27 cellular contexts compared by ENCODE assay signal in the genomic region with DNA sequence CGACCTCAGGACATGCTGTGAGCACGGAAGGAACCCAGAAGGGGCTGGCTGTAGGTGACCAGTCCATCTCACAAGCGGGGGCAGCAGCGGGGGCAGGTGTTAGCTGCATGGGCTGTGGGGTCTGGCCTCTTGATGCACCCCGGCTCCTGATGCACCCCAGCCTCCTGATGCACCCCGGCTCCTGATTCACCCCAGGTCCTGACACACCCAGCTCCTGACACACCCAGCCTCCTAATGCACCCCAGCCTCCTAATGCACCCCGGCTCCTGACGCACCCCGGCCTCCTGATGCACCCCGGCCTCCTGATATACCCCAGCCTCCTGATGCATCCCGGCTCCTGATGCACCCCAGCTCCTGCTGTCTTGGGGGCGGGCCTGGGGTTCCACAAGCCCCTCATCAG. TPM values are rescaled to one million over a fixed set of nuclear protein-coding genes. Genes with fewer than 3 reads are reported as not detected.
"Had no signal": no experiment of that assay in that cellular context is flagged by ENCODE, and none has a peak within 500 bp of the region (broad histone marks: within the 10 kb centered on the region; RNA-seq: fewer than 3 reads in every experiment).

No MANE protein-coding gene starts in this region.

- ATAC-seq: activated CD8-positive, alpha-beta T cell treated with anti-CD3 and anti-CD28 coated beads, Interleukin-2, amount 10 ng/mL, durations not matched to agents 7 days and 5 days; PC-3; WTC11 had no signal

- H3K27ac ChIP-seq: adrenal gland had no signal

- H3K4me1 ChIP-seq: adrenal gland had no signal

- H3K4me1 Mint-ChIP-seq: WTC11 had no signal

- DNase-seq: activated CD4-positive, alpha-beta T cell treated with anti-CD3 and anti-CD28 coated beads for 48 hours; activated CD4-positive, alpha-beta T cell treated with anti-CD3 and anti-CD28 coated beads, Interleukin-2, amount 50 U/mL, for 4 hours; activated CD4-positive, CD25-positive, alpha-beta regulatory T cell treated with anti-CD3 and anti-CD28 coated beads, Interleukin-2, amount 50 U/mL, for 72 hours; activated CD8-positive, alpha-beta memory T cell treated with anti-CD3 and anti-CD28 coated beads, Interleukin-2, amount 50 U/mL, for 48 hours; activated CD8-positive, alpha-beta T cell treated with anti-CD3 and anti-CD28 coated beads, Interleukin-2, amount 10 ng/mL, durations not matched to agents 7 days and 5 days; activated naive CD4-positive, alpha-beta T cell treated with anti-CD3 and anti-CD28 coated beads, Interleukin-2, amount 50 U/mL, for 16 hours; activated naive CD8-positive, alpha-beta T cell treated with anti-CD3 and anti-CD28 coated beads, Interleukin-2, amount 10 ng/mL, durations not matched to agents 7 days and 5 days; activated T-cell treated with anti-CD3 and anti-CD28 coated beads, Interleukin-2, amount 50 U/mL, for 1 hour; adrenal gland; anterior cingulate cortex; cerebellar nuclear complex; MG63; MV-4-11; NCI-H1092 treated with DMSO at 0.1 percent for 48 hours; NCI-H1436; NCI-H1694 treated with DMSO at 0.1 percent for 48 hours; NCI-H2029 treated with DMSO at 0.1 percent for 48 hours; NCI-H510A treated with DMSO at 0.1 percent for 48 hours; NCI-H69; PC-3; SHP77 treated with DMSO at 0.1 percent for 48 hours; T-helper 9 cell had no signal

- H3K4me3 Mint-ChIP-seq: activated CD8-positive, alpha-beta T cell treated with anti-CD3 and anti-CD28 coated beads, Interleukin-2, amount 10 ng/mL, durations not matched to agents 7 days and 5 days; activated naive CD8-positive, alpha-beta T cell treated with anti-CD3 and anti-CD28 coated beads, Interleukin-2, amount 10 ng/mL, durations not matched to agents 7 days and 5 days; T-helper 1 cell treated with Interleukin-12 subunit alpha and Interleukin-12 subunit beta and Interleukin-4 antibody, amounts not matched to agents 30 μg/mL and 1 μg/mL, for 36 hours; WTC11 had no signal

- H3K27ac Mint-ChIP-seq: activated CD8-positive, alpha-beta T cell treated with anti-CD3 and anti-CD28 coated beads, Interleukin-2, amount 10 ng/mL, durations not matched to agents 7 days and 5 days; activated naive CD8-positive, alpha-beta T cell treated with anti-CD3 and anti-CD28 coated beads, Interleukin-2, amount 10 ng/mL, durations not matched to agents 7 days and 5 days; T-helper 1 cell treated with Interleukin-12 subunit alpha and Interleukin-12 subunit beta and Interleukin-4 antibody, amounts not matched to agents 30 μg/mL and 1 μg/mL, for 36 hours; WTC11 had no signal

- H3K9me3 Mint-ChIP-seq: activated naive CD8-positive, alpha-beta T cell treated with anti-CD3 and anti-CD28 coated beads, Interleukin-2, amount 10 ng/mL, durations not matched to agents 7 days and 5 days; T-helper 1 cell treated with Interleukin-12 subunit alpha and Interleukin-12 subunit beta and Interleukin-4 antibody, amounts not matched to agents 30 μg/mL and 1 μg/mL, for 36 hours; WTC11 had no signal

- H3K4me3 ChIP-seq: adrenal gland, MG63 had no signal

- H3K9me3 ChIP-seq: adrenal gland, MG63 had no signal

- FAIRE-seq: RCC 7860 had no signal

- H3K27me3 ChIP-seq: adrenal gland, MG63 had no signal

RNA-seq across cellular contexts. Expression of a gene that starts 13.0 kb away (rescaled TPM):
- total RNA-seq: cardiac septum, PC-3 had no signal
- polyA plus RNA-seq: adrenal gland had no signal

RNA-seq across cellular contexts. Expression of a gene that starts 39.0 kb away (rescaled TPM):
- total RNA-seq: PC-3, SK-MEL-5, WTC11 had no signal

RNA-seq across cellular contexts. Expression of a gene that starts 39.1 kb away (rescaled TPM):
- total RNA-seq: activated CD8-positive, alpha-beta T cell treated with anti-CD3 and anti-CD28 coated beads, Interleukin-2, amount 10 ng/mL, durations not matched to agents 7 days and 5 days; cardiac septum; PC-3; SK-MEL-5 had no signal
